11 cellular contexts compared by ENCODE assay signal in the genomic region with DNA sequence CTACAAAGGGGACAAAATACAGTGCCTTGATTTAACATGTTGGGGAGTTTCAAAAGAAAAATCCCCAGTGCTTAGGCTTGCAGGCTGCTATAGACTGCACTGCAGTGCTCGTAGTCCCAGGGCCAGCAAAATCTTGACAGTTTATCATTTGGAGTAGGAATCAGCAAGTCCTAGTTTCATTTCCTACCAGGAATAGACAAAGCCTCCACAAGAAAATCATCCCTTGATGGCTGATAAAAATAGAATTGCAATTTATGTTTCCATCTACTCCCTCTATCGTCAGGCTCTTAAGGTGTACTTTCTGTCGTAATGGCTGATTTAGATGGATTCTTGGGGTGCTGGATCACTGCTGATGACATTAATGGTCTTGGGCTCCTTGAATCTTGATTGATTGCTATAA.
"Had no signal": no experiment of that assay in that cellular context is flagged by ENCODE, and none has a peak within 500 bp of the region (broad histone marks: within the 10 kb centered on the region; RNA-seq: fewer than 3 reads in every experiment).

No MANE protein-coding gene starts in this region.

- H3K36me3 ChIP-seq: adrenal gland, ascending aorta, brain microvascular endothelial cell, breast epithelium, cardiac muscle cell had no signal

- H3K27me3 ChIP-seq: adrenal gland, ascending aorta, body of pancreas, brain microvascular endothelial cell, breast epithelium, cardiac muscle cell had no signal

- H3K4me3 ChIP-seq: adrenal gland, ascending aorta, body of pancreas, breast epithelium, cardiac muscle cell had no signal

- ATAC-seq: activated naive CD4-positive, alpha-beta T cell treated with anti-CD3 and anti-CD28 coated beads, Interleukin-2, amount 50 U/mL, for 72 hours; activated naive CD8-positive, alpha-beta T cell treated with anti-CD3 and anti-CD28 coated beads, Interleukin-2, amount 50 U/mL, for 24 hours; activated T-cell treated with anti-CD3 and anti-CD28 coated beads, Interleukin-2, amount 50 U/mL, for 4 hours; activated T-cell treated with anti-CD3 and anti-CD28 coated beads, Interleukin-2, amount 50 U/mL, for 72 hours; activated T-helper 17 cell treated with anti-CD3 and anti-CD28 coated beads, Interleukin-2, amount 50 U/mL, for 72 hours; body of pancreas had no signal

- H3K9me3 ChIP-seq: adrenal gland, ascending aorta, body of pancreas, breast epithelium had no signal

- H3K27ac ChIP-seq: adrenal gland, ascending aorta, body of pancreas, brain microvascular endothelial cell, breast epithelium, cardiac muscle cell had no signal
